In the genomic region with DNA sequence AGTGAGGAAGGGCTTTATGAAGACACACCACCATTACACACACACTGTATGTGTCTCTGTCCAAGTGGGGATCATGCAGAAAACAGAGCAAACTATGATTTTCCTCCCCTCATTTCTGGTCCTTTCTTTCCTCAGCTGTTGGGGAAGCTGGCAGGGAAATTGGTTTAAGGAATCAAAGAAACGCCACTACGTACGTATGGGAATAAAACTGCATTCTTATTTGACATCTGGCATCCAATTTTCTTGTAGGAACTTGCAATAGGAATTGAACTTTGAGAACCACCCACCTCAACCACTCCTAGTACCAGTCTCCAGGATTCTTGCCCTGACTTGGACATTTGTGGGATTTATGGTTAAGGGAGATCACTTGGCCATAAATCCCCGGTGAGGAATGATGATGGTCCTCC, we compare ENCODE assay signal across 9 cellular contexts.
DNase-seq lines count a peak whose midpoint lies in the region; ATAC-seq, FAIRE-seq and TF ChIP-seq lines count a peak whose summit lies in the region.
"Had no signal": no experiment of that assay in that cellular context is flagged by ENCODE, and none has a peak within 500 bp of the region (broad histone marks: within the 10 kb centered on the region; RNA-seq: fewer than 3 reads in every experiment).

No MANE protein-coding gene starts in this region.

- peaks cover 6% of the 10 kb centered on the region for H3F3A ChIP-seq in smooth muscle cell (ENCODE audit: low read depth)

- 44% methylated on average over 4 of the region's 4 CpGs for WGBS in smooth muscle cell (ENCODE audit: low lambda C conversion rate)

- H3K4me3 ChIP-seq in adipocyte (ENCODE audit: low read length) (peak overlapping the region; percentile 90), kidney (ENCODE audit: low read length in 2 of 2) (peak overlapping the region; percentile 89 to 93), smooth muscle cell (peak overlapping the region; percentile 62)

- peak; percentile 24 for DNase-seq in NCI-H146 (lab: John Stamatoyannopoulos, UW)
- no peak for DNase-seq in NCI-H146 treated with DMSO at 0.1 percent for 48 hours (lab: John Stamatoyannopoulos, UW; ENCODE audit: unreplicated experiment)
- no peak for DNase-seq in adipocyte (ENCODE audit: low read depth)
- DNase-seq in kidney = no peak
- no peak for DNase-seq in smooth muscle cell (lab: John Stamatoyannopoulos, UW; ENCODE audit: unreplicated experiment)
- DNase-seq in NCI-H1092 treated with DMSO at 0.1 percent for 48 hours (lab: John Stamatoyannopoulos, UW) = no peak
- DNase-seq: NCI-H1105 treated with DMSO at 0.1 percent for 48 hours had no signal

- no peak for FAIRE-seq in kidney (lab: Jason Lieb, UNC)

- H3K4me1 ChIP-seq in adipocyte (ENCODE audit: control insufficient read depth, insufficient read depth, low read length) (peaks cover 11% of the 10 kb centered on the region), kidney (ENCODE audit: control insufficient read depth in 1 of 2, insufficient read depth in 1 of 2, low read depth in 1 of 2, low read length in 2 of 2) (peaks cover 2 to 14% of the 10 kb centered on the region in 2 donors), smooth muscle cell (ENCODE audit: low read depth) (peaks cover 6% of the 10 kb centered on the region)

- no peak for TF ChIP-seq CTCF in kidney (IDR thresholded peaks at IDR 0.05; ENCODE audit: borderline replicate concordance, extremely low read depth, insufficient read depth)
- no peak for TF ChIP-seq CTCF in smooth muscle cell (IDR thresholded peaks at IDR 0.05; ENCODE audit: borderline replicate concordance, insufficient read depth, poor library complexity, severe bottlenecking)

- no peaks in the 10 kb centered on the region for H3K9me3 ChIP-seq in adipocyte (ENCODE audit: control insufficient read depth, low read length)
- no peaks in the 10 kb centered on the region for H3K9me3 ChIP-seq in kidney (ENCODE audit: control insufficient read depth in 1 of 2, low read length in 2 of 2)
- no peaks in the 10 kb centered on the region for H3K9me3 ChIP-seq in smooth muscle cell (replicated peaks; ENCODE audit: low read depth)

- peaks cover 31% of the 10 kb centered on the region for H3K79me2 ChIP-seq in smooth muscle cell (ENCODE audit: low read depth)

- intact Hi-C loops in kidney (cut with DNase I) = no loop called here

- H3K9ac ChIP-seq in adipocyte (ENCODE audit: low read length) = peak overlapping the region; percentile 69
- peak overlapping the region; percentile 79 to 84 for H3K9ac ChIP-seq in kidney (ENCODE audit: low read length in 2 of 2)
- peak overlapping the region; percentile 82 for H3K9ac ChIP-seq in smooth muscle cell (ENCODE audit: low read depth)

- no peaks in the 10 kb centered on the region for H3K36me3 ChIP-seq in adipocyte (ENCODE audit: control insufficient read depth, insufficient read depth, low read length, severe bottlenecking)
- H3K36me3 ChIP-seq in kidney (ENCODE audit: control insufficient read depth in 1 of 2, insufficient read depth in 2 of 2, low read length in 2 of 2) = no peaks in the 10 kb centered on the region
- H3K36me3 ChIP-seq in smooth muscle cell (ENCODE audit: low read depth) = no peaks in the 10 kb centered on the region

- ATAC-seq in HG02610 (IDR thresholded peaks at IDR 0.05; ENCODE audit: unreplicated experiment) (no peak), HG02571 (IDR thresholded peaks at IDR 0.05; ENCODE audit: unreplicated experiment) (no peak)

- H3K4me2 ChIP-seq in smooth muscle cell = peak overlapping the region; percentile 89

- peaks cover 21% of the 10 kb centered on the region for H3K27me3 ChIP-seq in adipocyte (replicated peaks; ENCODE audit: control insufficient read depth, insufficient read depth, low read length)
- no peaks in the 10 kb centered on the region for H3K27me3 ChIP-seq in smooth muscle cell (ENCODE audit: low read depth)

- peak overlapping the region; percentile 77 for H2AFZ ChIP-seq in smooth muscle cell (ENCODE audit: low read depth)

- peak overlapping the region; percentile 46 to 68 for H3K27ac ChIP-seq in kidney (ENCODE audit: low read depth in 2 of 2, low read length in 2 of 2)
- peak overlapping the region; percentile 52 for H3K27ac ChIP-seq in smooth muscle cell (ENCODE audit: low read depth)

- H4K20me1 ChIP-seq in smooth muscle cell (ENCODE audit: low read depth) = no peaks in the 10 kb centered on the region
